Comparison of ENCODE assay signal across 8 cellular contexts in genomic region chr14:38867561-38868150, GRCh38.
DNase-seq lines count a peak whose midpoint lies in the region; ATAC-seq, FAIRE-seq and TF ChIP-seq lines count a peak whose summit lies in the region.
"Had no signal": no experiment of that assay in that cellular context is flagged by ENCODE, and none has a peak within 500 bp of the region (broad histone marks: within the 10 kb centered on the region; RNA-seq: fewer than 3 reads in every experiment).

No MANE protein-coding gene starts in this region.

- H3K36me3 Mint-ChIP-seq in activated naive CD8-positive, alpha-beta T cell treated with anti-CD3 and anti-CD28 coated beads, Interleukin-2, amount 50 U/mL, for 24 hours (ENCODE audit: low read depth) = no peaks in the 10 kb centered on the region

- intact Hi-C loops in cardiac septum (cut with DNase I) = loop anchor here (5.0 kb wide), 2 partner anchors 145 to 880 kb away; no protein-coding TSS in a partner anchor

- H3K4me3 Mint-ChIP-seq in activated naive CD8-positive, alpha-beta T cell treated with anti-CD3 and anti-CD28 coated beads, Interleukin-2, amount 50 U/mL, for 24 hours = no peak overlapping the region
- H3K4me3 Mint-ChIP-seq: stimulated activated naive CD8-positive, alpha-beta T cell treated with anti-CD3 and anti-CD28 coated beads, Interleukin-15, Interleukin-2, amounts not matched to agents 100 ng/mL and 50 ng/mL, for 24 hours had no signal

- FAIRE-seq in GM12891 (lab: Jason Lieb, UNC) = peak; percentile 95

- H3K4me1 Mint-ChIP-seq in activated naive CD8-positive, alpha-beta T cell treated with anti-CD3 and anti-CD28 coated beads, Interleukin-2, amount 50 U/mL, for 24 hours = no peaks in the 10 kb centered on the region

- peak; percentile 93 for ATAC-seq in HG02610 (IDR thresholded peaks at IDR 0.05; ENCODE audit: unreplicated experiment)
- peak; percentile 86 for ATAC-seq in activated naive CD8-positive, alpha-beta T cell treated with anti-CD3 and anti-CD28 coated beads, Interleukin-2, amount 50 U/mL, for 24 hours

- no peak overlapping the region for H3K27ac Mint-ChIP-seq in activated naive CD8-positive, alpha-beta T cell treated with anti-CD3 and anti-CD28 coated beads, Interleukin-2, amount 50 U/mL, for 24 hours
- H3K27ac Mint-ChIP-seq: stimulated activated naive CD8-positive, alpha-beta T cell treated with anti-CD3 and anti-CD28 coated beads, Interleukin-15, Interleukin-2, amounts not matched to agents 100 ng/mL and 50 ng/mL, for 24 hours had no signal

- DNase-seq in GM12891 (ENCODE audit: insufficient read length, low spot score) (peak; percentile 12), NCI-H1092 treated with DMSO at 0.1 percent for 48 hours (lab: John Stamatoyannopoulos, UW) (peak; percentile 89), SKM-1 (lab: John Stamatoyannopoulos, UW; ENCODE audit: unreplicated experiment) (peak; percentile 26), cardiac septum (ENCODE audit: low spot score) (peak; percentile 84), pulmonary artery endothelial cell (ENCODE audit: low read depth, low spot score) (peak; percentile 82)
- DNase-seq in activated naive CD8-positive, alpha-beta T cell treated with anti-CD3 and anti-CD28 coated beads, Interleukin-2, amount 50 U/mL, for 24 hours = peak; percentile 59

- H3K27me3 Mint-ChIP-seq in activated naive CD8-positive, alpha-beta T cell treated with anti-CD3 and anti-CD28 coated beads, Interleukin-2, amount 50 U/mL, for 24 hours = peaks cover 3% of the 10 kb centered on the region

- no peaks in the 10 kb centered on the region for H3K9me3 Mint-ChIP-seq in activated naive CD8-positive, alpha-beta T cell treated with anti-CD3 and anti-CD28 coated beads, Interleukin-2, amount 50 U/mL, for 24 hours

- no peak for TF ChIP-seq POLR2A in GM12891 (IDR thresholded peaks at IDR 0.05; ENCODE audit: low read depth, low read length)

TF ChIP-seq in GM12891, 5 proteins besides CTCF, POLR2A, EP300 and RAD21:
- TF ChIP-seq TAF1 (IDR thresholded peaks at IDR 0.05; ENCODE audit: low read depth, low read length) (no peak), PAX5 (IDR thresholded peaks at IDR 0.05; ENCODE audit: insufficient read depth, low read length, severe bottlenecking) (no peak), SPI1 (IDR thresholded peaks at IDR 0.05; ENCODE audit: low read depth, low read length) (no peak), POLR2AphosphoS5 (IDR thresholded peaks at IDR 0.05; ENCODE audit: low read depth, low read length) (no peak), POU2F2 (IDR thresholded peaks at IDR 0.05; ENCODE audit: low read depth, low read length) (no peak)
TF ChIP-seq in GM12891: peak in this region for 0.

Comparison
In these comparisons a context has a peak if more than half of its experiments do, and no peak if none do; other contexts are left out.
1. Peak in every context shown above with its lines: DNase-seq and ATAC-seq.
2. DNase-seq: peak in every context shown above with its lines; median percentile 89 in NCI-H1092 treated with DMSO at 0.1 percent for 48 hours; 84 in cardiac septum; 82 in pulmonary artery endothelial cell; 59 in activated naive CD8-positive, alpha-beta T cell treated with anti-CD3 and anti-CD28 coated beads, Interleukin-2, amount 50 U/mL, for 24 hours; 26 in SKM-1; 12 in GM12891.